8 cellular contexts compared by ENCODE assay signal in genomic region chr18:67517224-67517765, GRCh38. TPM values are rescaled to one million over a fixed set of nuclear protein-coding genes. Genes with fewer than 3 reads are reported as not detected.
A peak's percentile ranks its signal among the peaks of the same experiment; 100 is the strongest.
DNase-seq lines count a peak whose midpoint lies in the region; ATAC-seq and TF ChIP-seq lines count a peak whose summit lies in the region.

No MANE protein-coding gene starts in this region.

- H3K9me3 Mint-ChIP-seq in CD4-positive, alpha-beta T cell, result no peaks in the 10 kb centered on the region

- WGBS in smooth muscle cell (ENCODE audit: low lambda C conversion rate), result 9% methylated on average over 6 of the region's 6 CpGs

- intact Hi-C loops in CD4-positive, alpha-beta T cell (cut with DNase I, micrococcal nuclease), result loop anchor here (5.0 to 10.0 kb wide), 3 partner anchors 300 to 1198 kb away; partner anchors contain the start of gene TMX3 (in 1 of the 2)
- intact Hi-C loops in ascending aorta (cut with DNase I), result loop anchor here (2.0 to 10.0 kb wide), 5 partner anchors 90 to 1195 kb away; no protein-coding TSS in a partner anchor

- H3K27me3 ChIP-seq in CD4-positive, alpha-beta T cell (ENCODE audit: control insufficient read depth, insufficient read depth, low read length), result no peaks in the 10 kb centered on the region
- H3K27me3 ChIP-seq in Loucy (ENCODE audit: insufficient read depth, low read length, poor library complexity, severe bottlenecking) (no peaks in the 10 kb centered on the region), ascending aorta (no peaks in the 10 kb centered on the region), iPS-15b (ENCODE audit: control insufficient read depth, insufficient read depth, low read length) (no peaks in the 10 kb centered on the region), smooth muscle cell (ENCODE audit: low read depth) (no peaks in the 10 kb centered on the region)

- H3K4me3 Mint-ChIP-seq in CD4-positive, alpha-beta T cell, result peak overlapping the region; percentile 92

- peak in 2 of 10 experiments; percentile 0 to 2 for DNase-seq in CD4-positive, alpha-beta T cell
- DNase-seq in ascending aorta (ENCODE audit: low spot score in 2 of 2), result peak; percentile 11 to 65
- no peak for DNase-seq in smooth muscle cell (lab: John Stamatoyannopoulos, UW; ENCODE audit: unreplicated experiment)
- DNase-seq in NOMO-1 (lab: John Stamatoyannopoulos, UW; ENCODE audit: unreplicated experiment in 2 of 2), result no peak
- no peak for DNase-seq in NCI-H2029 (lab: John Stamatoyannopoulos, UW)
- DNase-seq in kidney tubule cell (ENCODE audit: low spot score), result no peak

- POLR2A ChIA-PET in CD4-positive, alpha-beta T cell (lab: Charles Lee), result interaction anchor here (1.0 kb wide), 2 partner anchors 8 to 11 kb away, joined by 3 to 4 read pairs; no protein-coding TSS in a partner anchor

- ATAC-seq in CD4-positive, alpha-beta T cell (ENCODE audit: poor library complexity), result no peak

- H3K4me1 Mint-ChIP-seq in CD4-positive, alpha-beta T cell (ENCODE audit: low read depth), result peaks cover 37% of the 10 kb centered on the region

- CTCF ChIA-PET in CD4-positive, alpha-beta T cell (lab: Charles Lee), result no interaction called here

- no peaks in the 10 kb centered on the region for H3K79me2 ChIP-seq in Loucy (ENCODE audit: insufficient read depth, low read length)
- peaks cover 38% of the 10 kb centered on the region for H3K79me2 ChIP-seq in smooth muscle cell (ENCODE audit: low read depth)

- no peaks in the 10 kb centered on the region for H3K36me3 ChIP-seq in Loucy (ENCODE audit: insufficient read depth, low read length)
- H3K36me3 ChIP-seq in ascending aorta, result peaks cover 10% of the 10 kb centered on the region in 2 donors
- H3K36me3 ChIP-seq in iPS-15b (ENCODE audit: control insufficient read depth, insufficient read depth, low read length), result no peaks in the 10 kb centered on the region
- no peaks in the 10 kb centered on the region for H3K36me3 ChIP-seq in smooth muscle cell (ENCODE audit: low read depth)

- peaks cover 10% of the 10 kb centered on the region for H3K27me3 Mint-ChIP-seq in CD4-positive, alpha-beta T cell

- H3F3A ChIP-seq in Loucy (ENCODE audit: low read depth) (no peaks in the 10 kb centered on the region), smooth muscle cell (ENCODE audit: low read depth) (peaks cover 20% of the 10 kb centered on the region)

- H3K9me3 ChIP-seq in CD4-positive, alpha-beta T cell (ENCODE audit: control insufficient read depth, low read length), result no peaks in the 10 kb centered on the region
- H3K9me3 ChIP-seq in Loucy (ENCODE audit: insufficient read depth, low read depth, low read length) (no peaks in the 10 kb centered on the region), ascending aorta (peaks cover 0 to under 1% of the 10 kb centered on the region in 2 donors), iPS-15b (ENCODE audit: control insufficient read depth, insufficient read depth, low read length) (no peaks in the 10 kb centered on the region), smooth muscle cell (replicated peaks; ENCODE audit: low read depth) (no peaks in the 10 kb centered on the region)

- H3K4me3 ChIP-seq in Loucy (ENCODE audit: low read length, poor library complexity, severe bottlenecking), result peak overlapping the region; percentile 78
- peak overlapping the region; percentile 82 to 98 for H3K4me3 ChIP-seq in ascending aorta
- H3K4me3 ChIP-seq in iPS-15b (ENCODE audit: low read depth, low read length), result peak overlapping the region; percentile 82
- peak overlapping the region; percentile 97 for H3K4me3 ChIP-seq in smooth muscle cell

- H4K20me1 ChIP-seq in Loucy (ENCODE audit: insufficient read depth, low read length, poor library complexity, severe bottlenecking), result no peaks in the 10 kb centered on the region
- H4K20me1 ChIP-seq in smooth muscle cell (ENCODE audit: low read depth), result no peaks in the 10 kb centered on the region

- TF ChIP-seq CTCF in CD4-positive, alpha-beta T cell (IDR thresholded peaks at IDR 0.05), result no peak
- no peak for TF ChIP-seq CTCF in Loucy (conservative IDR thresholded peaks at IDR 0.05; ENCODE audit: low read length)
- TF ChIP-seq CTCF in ascending aorta (IDR thresholded peaks at IDR 0.05), result no peak
- no peak for TF ChIP-seq CTCF in smooth muscle cell (IDR thresholded peaks at IDR 0.05; ENCODE audit: borderline replicate concordance, insufficient read depth, poor library complexity, severe bottlenecking)

- H3K9me2 ChIP-seq in Loucy (replicated peaks; ENCODE audit: low read depth, low read length), result no peaks in the 10 kb centered on the region

- H2AFZ ChIP-seq in Loucy (ENCODE audit: low read length), result peak overlapping the region; percentile 99
- H2AFZ ChIP-seq in smooth muscle cell (ENCODE audit: low read depth), result peak overlapping the region; percentile 85

- no peaks in the 10 kb centered on the region for H3K36me3 Mint-ChIP-seq in CD4-positive, alpha-beta T cell (ENCODE audit: low read depth)

- H3K4me2 ChIP-seq in Loucy (ENCODE audit: low read depth, low read length, poor library complexity, severe bottlenecking) (peak overlapping the region; percentile 99), smooth muscle cell (peak overlapping the region; percentile 96)

- peak overlapping the region; percentile 71 for H3K9ac ChIP-seq in Loucy (ENCODE audit: low read depth, low read length, poor library complexity, severe bottlenecking)
- peak overlapping the region; percentile 41 for H3K9ac ChIP-seq in iPS-15b (ENCODE audit: low read depth, low read length)
- H3K9ac ChIP-seq in smooth muscle cell (ENCODE audit: low read depth), result peak overlapping the region; percentile 71

- H3K4me1 ChIP-seq in Loucy (ENCODE audit: insufficient read depth, low read length, poor library complexity, severe bottlenecking) (peaks cover 4% of the 10 kb centered on the region), ascending aorta (peaks cover 0 to 9% of the 10 kb centered on the region in 2 donors), iPS-15b (ENCODE audit: control insufficient read depth, insufficient read depth, low read length) (peaks cover 4% of the 10 kb centered on the region), smooth muscle cell (ENCODE audit: low read depth) (peaks cover 10% of the 10 kb centered on the region)

- H3K27ac ChIP-seq in CD4-positive, alpha-beta T cell (ENCODE audit: low read depth, low read length), result no peak overlapping the region
- H3K27ac ChIP-seq in ascending aorta, result peak overlapping the region; percentile 85
- H3K27ac ChIP-seq in smooth muscle cell (ENCODE audit: low read depth), result peak overlapping the region; percentile 58

- H3K27ac Mint-ChIP-seq in CD4-positive, alpha-beta T cell, result peak overlapping the region; percentile 5

RNA-seq across cellular contexts. Expression of gene DSEL, which starts 0.8 kb away (rescaled TPM):
- total RNA-seq in CD4-positive, alpha-beta T cell, result under 1 TPM; 0.52 to 0.53 TPM
- total RNA-seq in ascending aorta (19.1 TPM), smooth muscle cell (14.0 and 20.4 TPM in 2 replicates)
- polyA plus RNA-seq in smooth muscle cell, result 4.3 TPM in 2 replicates

Comparison
In these comparisons a context has a peak if more than half of its experiments do, and no peak if none do; other contexts are left out.
1. DNase-seq: peak in ascending aorta (2 of 2); none in smooth muscle cell (single experiment), NOMO-1 (0 of 2), NCI-H2029 (single experiment) and kidney tubule cell (single experiment).
2. Peak in every context shown above with its lines, with median percentiles within 50 percentile points of each other: H3K4me3 ChIP-seq and H3K9ac ChIP-seq.